14 cellular contexts compared by ENCODE assay signal in genomic region chr12:86249856-86250255, GRCh38. TPM values are rescaled to one million over a fixed set of nuclear protein-coding genes. Genes with fewer than 3 reads are reported as not detected.
DNase-seq lines count a peak whose midpoint lies in the region; ATAC-seq and TF ChIP-seq lines count a peak whose summit lies in the region.
"Had no signal": no experiment of that assay in that cellular context is flagged by ENCODE, and none has a peak within 500 bp of the region (broad histone marks: within the 10 kb centered on the region; RNA-seq: fewer than 3 reads in every experiment).

No MANE protein-coding gene starts in this region.

- no peak overlapping the region for H2BK15ac ChIP-seq in mesendoderm (replicated peaks; ENCODE audit: low read depth)

- DNase-seq in astrocyte of the spinal cord (ENCODE audit: low read depth, low spot score) (peak; percentile 90), mesendoderm (peak; percentile 46)
- no peak for DNase-seq in naive thymus-derived CD4-positive, alpha-beta T cell
- DNase-seq in natural killer cell treated with Interleukin-12 subunit alpha and Interleukin-12 subunit beta and Interleukin-15 and Interleukin-18, amount 100 ng/mL, for 72 hours (ENCODE audit: low spot score), result no peak
- DNase-seq in stimulated activated CD4-positive, alpha-beta T cell treated with anti-CD3 and anti-CD28 coated beads, Interleukin-12 subunit alpha, Interleukin-12 subunit beta, amount 100 ng/mL, for 4 hours, result no peak
- DNase-seq in stimulated activated CD4-positive, alpha-beta T cell treated with anti-CD3 and anti-CD28 coated beads, Interleukin-4, amount 100 ng/mL, for 4 hours, result no peak
- DNase-seq: activated T-cell treated with anti-CD3 and anti-CD28 coated beads, Interleukin-2, amount 50 U/mL, for 72 hours; aorta; effector memory CD8-positive, alpha-beta T cell; NCI-H187 had no signal

- in situ Hi-C loops in astrocyte of the spinal cord (cut with HindIII; ENCODE audit: low sequenced_read_pairs), result no loop called here

- intact Hi-C loops in naive thymus-derived CD4-positive, alpha-beta T cell (cut with micrococcal nuclease), result no loop called here

- H2BK5ac ChIP-seq in mesendoderm (ENCODE audit: low read length), result no peak overlapping the region

- POLR2A ChIA-PET in naive thymus-derived CD4-positive, alpha-beta T cell (lab: Charles Lee), result no interaction called here

- H3K79me1 ChIP-seq in mesendoderm (ENCODE audit: low read length), result no peaks in the 10 kb centered on the region

- no peaks in the 10 kb centered on the region for H3K36me3 ChIP-seq in mesendoderm (ENCODE audit: control insufficient read depth, insufficient read depth, low read length)
- no peaks in the 10 kb centered on the region for H3K36me3 ChIP-seq in naive thymus-derived CD4-positive, alpha-beta T cell (ENCODE audit: control insufficient read depth in 2 of 3, insufficient read depth in 3 of 3, low read length in 3 of 3)

- CTCF ChIA-PET in naive thymus-derived CD4-positive, alpha-beta T cell (lab: Charles Lee), result no interaction called here

- ATAC-seq in GM18502 (IDR thresholded peaks at IDR 0.05; ENCODE audit: poor library complexity, unreplicated experiment) (peak; percentile 76), HG03159 (IDR thresholded peaks at IDR 0.05; ENCODE audit: unreplicated experiment) (peak; percentile 58)
- no peak for ATAC-seq in naive thymus-derived CD4-positive, alpha-beta T cell
- ATAC-seq in natural killer cell treated with Interleukin-12 subunit alpha and Interleukin-12 subunit beta and Interleukin-15 and Interleukin-18, amount 100 ng/mL, for 72 hours, result no peak
- ATAC-seq: activated T-cell treated with anti-CD3 and anti-CD28 coated beads, Interleukin-2, amount 50 U/mL, for 72 hours; effector memory CD8-positive, alpha-beta T cell had no signal

- no peaks in the 10 kb centered on the region for H3K27me3 Mint-ChIP-seq in naive thymus-derived CD4-positive, alpha-beta T cell
- H3K27me3 Mint-ChIP-seq in natural killer cell treated with Interleukin-12 subunit alpha and Interleukin-12 subunit beta and Interleukin-15 and Interleukin-18, amount 100 ng/mL, for 72 hours, result no peaks in the 10 kb centered on the region
- H3K27me3 Mint-ChIP-seq: effector memory CD8-positive, alpha-beta T cell had no signal

- H3K4me1 ChIP-seq in mesendoderm (ENCODE audit: control insufficient read depth, low read depth, low read length), result no peaks in the 10 kb centered on the region
- H3K4me1 ChIP-seq in naive thymus-derived CD4-positive, alpha-beta T cell (ENCODE audit: control insufficient read depth in 2 of 2, insufficient read depth in 2 of 2, low read length in 2 of 2), result no peaks in the 10 kb centered on the region

- no peaks in the 10 kb centered on the region for H3K4me1 Mint-ChIP-seq in naive thymus-derived CD4-positive, alpha-beta T cell
- no peaks in the 10 kb centered on the region for H3K4me1 Mint-ChIP-seq in natural killer cell treated with Interleukin-12 subunit alpha and Interleukin-12 subunit beta and Interleukin-15 and Interleukin-18, amount 100 ng/mL, for 72 hours (ENCODE audit: low read depth in 2 of 2)

- H3K27ac Mint-ChIP-seq in naive thymus-derived CD4-positive, alpha-beta T cell, result no peak overlapping the region
- H3K27ac Mint-ChIP-seq in natural killer cell treated with Interleukin-12 subunit alpha and Interleukin-12 subunit beta and Interleukin-15 and Interleukin-18, amount 100 ng/mL, for 72 hours, result no peak overlapping the region
- H3K27ac Mint-ChIP-seq: activated T-cell treated with anti-CD3 and anti-CD28 coated beads, Interleukin-2, amount 50 U/mL, for 72 hours; effector memory CD8-positive, alpha-beta T cell; progenitor cell of endocrine pancreas had no signal

- H2AK5ac ChIP-seq in mesendoderm (ENCODE audit: low read length), result no peak overlapping the region

- no peaks in the 10 kb centered on the region for H3K9me3 ChIP-seq in naive thymus-derived CD4-positive, alpha-beta T cell (ENCODE audit: control insufficient read depth in 2 of 3, low read length in 3 of 3)

- no peak overlapping the region for H3K4me3 ChIP-seq in astrocyte of the spinal cord (ENCODE audit: low read depth, low read length)
- H3K4me3 ChIP-seq in mesendoderm (ENCODE audit: low read length), result no peak overlapping the region
- H3K4me3 ChIP-seq in naive thymus-derived CD4-positive, alpha-beta T cell (ENCODE audit: low read length), result no peak overlapping the region
- H3K4me3 ChIP-seq: SK-N-MC had no signal

- no peaks in the 10 kb centered on the region for H3K79me2 ChIP-seq in mesendoderm (ENCODE audit: control insufficient read depth, insufficient read depth, low read length)

- no peak overlapping the region for H3K4ac ChIP-seq in mesendoderm (ENCODE audit: low read depth, low read length)

- no peak overlapping the region for H3K27ac ChIP-seq in mesendoderm (ENCODE audit: low read depth, low read length)
- no peak overlapping the region for H3K27ac ChIP-seq in naive thymus-derived CD4-positive, alpha-beta T cell (ENCODE audit: low read depth, low read length)
- H3K27ac ChIP-seq: SK-N-MC had no signal

- H4K8ac ChIP-seq in mesendoderm (ENCODE audit: low read depth, low read length), result no peak overlapping the region

- no peak overlapping the region for H3K4me3 Mint-ChIP-seq in naive thymus-derived CD4-positive, alpha-beta T cell
- no peak overlapping the region for H3K4me3 Mint-ChIP-seq in natural killer cell treated with Interleukin-12 subunit alpha and Interleukin-12 subunit beta and Interleukin-15 and Interleukin-18, amount 100 ng/mL, for 72 hours
- H3K4me3 Mint-ChIP-seq: activated T-cell treated with anti-CD3 and anti-CD28 coated beads, Interleukin-2, amount 50 U/mL, for 72 hours; effector memory CD8-positive, alpha-beta T cell had no signal

- H3K4me2 ChIP-seq in mesendoderm (ENCODE audit: low read length), result no peak overlapping the region

- H3K23ac ChIP-seq in mesendoderm (ENCODE audit: low read length), result no peak overlapping the region

- H3K56ac ChIP-seq in mesendoderm (ENCODE audit: low read length), result no peak overlapping the region

- no peak overlapping the region for H2BK120ac ChIP-seq in mesendoderm (ENCODE audit: low read depth, low read length)

- peaks cover 0 to 11% (median 0%) of the 10 kb centered on the region in 11 donors for H3K9me3 Mint-ChIP-seq in naive thymus-derived CD4-positive, alpha-beta T cell
- H3K9me3 Mint-ChIP-seq in natural killer cell treated with Interleukin-12 subunit alpha and Interleukin-12 subunit beta and Interleukin-15 and Interleukin-18, amount 100 ng/mL, for 72 hours, result peaks cover 8% of the 10 kb centered on the region

- H3K36me3 Mint-ChIP-seq in naive thymus-derived CD4-positive, alpha-beta T cell, result no peaks in the 10 kb centered on the region
- no peaks in the 10 kb centered on the region for H3K36me3 Mint-ChIP-seq in natural killer cell treated with Interleukin-12 subunit alpha and Interleukin-12 subunit beta and Interleukin-15 and Interleukin-18, amount 100 ng/mL, for 72 hours

- H3K9ac ChIP-seq in mesendoderm (ENCODE audit: low read length), result no peak overlapping the region

- no peak overlapping the region for H3K18ac ChIP-seq in mesendoderm (ENCODE audit: low read length)

- no peak overlapping the region for H4K5ac ChIP-seq in mesendoderm (ENCODE audit: low read length)

- no peaks in the 10 kb centered on the region for H3K27me3 ChIP-seq in mesendoderm (ENCODE audit: insufficient read depth, low read length, poor library complexity)
- H3K27me3 ChIP-seq in naive thymus-derived CD4-positive, alpha-beta T cell (ENCODE audit: control insufficient read depth in 2 of 2, insufficient read depth in 2 of 2, low read length in 2 of 2), result no peaks in the 10 kb centered on the region

- no peak for TF ChIP-seq CTCF in astrocyte of the spinal cord (IDR thresholded peaks at IDR 0.05; ENCODE audit: low read depth, low read length)

RNA-seq across cellular contexts. Expression of gene MGAT4C, which starts 6.3 kb away (rescaled TPM):
- 1.5 TPM for polyA plus RNA-seq in mesendoderm (2013, experiment 1 of 2)
- 1.3 TPM for polyA plus RNA-seq in mesendoderm (2013, experiment 2 of 2)
- not detected for total RNA-seq in naive thymus-derived CD4-positive, alpha-beta T cell
- polyA plus RNA-seq in naive thymus-derived CD4-positive, alpha-beta T cell, result not detected
- total RNA-seq in natural killer cell treated with Interleukin-12 subunit alpha and Interleukin-12 subunit beta and Interleukin-15 and Interleukin-18, amount 100 ng/mL, for 72 hours, result not detected
- total RNA-seq: activated T-cell treated with anti-CD3 and anti-CD28 coated beads, Interleukin-2, amount 50 U/mL, for 72 hours had no signal

Comparison
In these comparisons a context has a peak if more than half of its experiments do, and no peak if none do; other contexts are left out.
1. ATAC-seq: peak in GM18502 (single experiment) and HG03159 (single experiment); none in naive thymus-derived CD4-positive, alpha-beta T cell (single experiment) and natural killer cell treated with Interleukin-12 subunit alpha and Interleukin-12 subunit beta and Interleukin-15 and Interleukin-18, amount 100 ng/mL, for 72 hours (0 of 2).
2. DNase-seq: peak in astrocyte of the spinal cord (single experiment) and mesendoderm (single experiment); none in naive thymus-derived CD4-positive, alpha-beta T cell (0 of 9), natural killer cell treated with Interleukin-12 subunit alpha and Interleukin-12 subunit beta and Interleukin-15 and Interleukin-18, amount 100 ng/mL, for 72 hours (single experiment), stimulated activated CD4-positive, alpha-beta T cell treated with anti-CD3 and anti-CD28 coated beads, Interleukin-12 subunit alpha, Interleukin-12 subunit beta, amount 100 ng/mL, for 4 hours (single experiment) and stimulated activated CD4-positive, alpha-beta T cell treated with anti-CD3 and anti-CD28 coated beads, Interleukin-4, amount 100 ng/mL, for 4 hours (0 of 2).